In genomic region chr2:128269358-128270305, GRCh38 we compare ENCODE assay signal across 15 cellular contexts. TPM values are rescaled to one million over a fixed set of nuclear protein-coding genes. Genes with fewer than 3 reads are reported as not detected.
DNase-seq lines count a peak whose midpoint lies in the region; ATAC-seq and TF ChIP-seq lines count a peak whose summit lies in the region.
"Had no signal": no experiment of that assay in that cellular context is flagged by ENCODE, and none has a peak within 500 bp of the region (broad histone marks: within the 10 kb centered on the region; RNA-seq: fewer than 3 reads in every experiment).

No MANE protein-coding gene starts in this region.

- H3K36me3 ChIP-seq in body of pancreas (replicated peaks in 1 of 2; ENCODE audit: insufficient read depth in 1 of 2, low read depth in 2 of 2) (no peaks in the 10 kb centered on the region), upper lobe of right lung (no peaks in the 10 kb centered on the region)

- peak; percentile 10 for ATAC-seq in body of pancreas
- no peak for ATAC-seq in upper lobe of right lung
- no peak for ATAC-seq in HG03097 (IDR thresholded peaks at IDR 0.05; ENCODE audit: low FRiP score, unreplicated experiment)
- ATAC-seq: activated T-helper 17 cell treated with anti-CD3 and anti-CD28 coated beads, Interleukin-2, amount 50 U/mL, for 72 hours; PC-3 had no signal

- H3K4me1 ChIP-seq in body of pancreas (no peaks in the 10 kb centered on the region), upper lobe of right lung (no peaks in the 10 kb centered on the region)

- TF ChIP-seq CTCF in body of pancreas (IDR thresholded peaks at IDR 0.05), result no peak
- no peak for TF ChIP-seq CTCF in upper lobe of right lung (IDR thresholded peaks at IDR 0.05)
- no peak for TF ChIP-seq CTCF in foreskin fibroblast (IDR thresholded peaks at IDR 0.05; ENCODE audit: low read depth, low read length)

- intact Hi-C loops in body of pancreas (cut with DNase I), result no loop called here
- intact Hi-C loops in upper lobe of right lung (cut with DNase I), result no loop called here

- H3K9me3 ChIP-seq in body of pancreas, result no peaks in the 10 kb centered on the region
- no peaks in the 10 kb centered on the region for H3K9me3 ChIP-seq in upper lobe of right lung

- DNase-seq in activated effector memory CD4-positive, alpha-beta T cell treated with anti-CD3 and anti-CD28 coated beads, Interleukin-2, amount 50 U/mL, for 16 hours, result peak; percentile 58
- no peak for DNase-seq in activated effector memory CD4-positive, alpha-beta T cell treated with Interleukin-2 at 50 U/mL for 16 hours
- DNase-seq in body of pancreas, result peak in 1 of 4 donors; percentile 11
- peak; percentile 50 for DNase-seq in midbrain (lab: John Stamatoyannopoulos, UW)
- DNase-seq in upper lobe of right lung, result peak; percentile 61
- DNase-seq in SIG-M5 (lab: John Stamatoyannopoulos, UW), result no peak
- DNase-seq in foreskin fibroblast, result no peak
- DNase-seq: activated CD4-positive, alpha-beta T cell treated with anti-CD3 and anti-CD28 coated beads, Interleukin-2, amount 50 U/mL, for 48 hours; amniotic stem cell; foreskin melanocyte; NCI-H1930; NCI-H524 treated with DMSO at 0.1 percent for 48 hours; PC-3 had no signal

- WGBS in body of pancreas, 2 donors, result 91 to 92% methylated on average over 18 to 25 of the region's 29 CpGs

- TF ChIP-seq POLR2A in body of pancreas (IDR thresholded peaks at IDR 0.05), result no peak

- H3K27ac ChIP-seq in body of pancreas (no peak overlapping the region), upper lobe of right lung (no peak overlapping the region)

- H3K4me3 ChIP-seq in body of pancreas (no peak overlapping the region), upper lobe of right lung (no peak overlapping the region), foreskin fibroblast (ENCODE audit: low read depth in 1 of 2, low read length in 2 of 2) (no peak overlapping the region)

- no peaks in the 10 kb centered on the region for H3K27me3 ChIP-seq in body of pancreas
- no peaks in the 10 kb centered on the region for H3K27me3 ChIP-seq in upper lobe of right lung

RNA-seq across cellular contexts. Expression of gene HS6ST1, which starts 49.0 kb away (rescaled TPM):
- total RNA-seq in body of pancreas, result 10 to 100 TPM; 25.4 to 44.8 TPM
- 33.2 TPM for total RNA-seq in upper lobe of right lung

Comparison
In these comparisons a context has a peak if more than half of its experiments do, and no peak if none do; other contexts are left out.
1. DNase-seq: peak in activated effector memory CD4-positive, alpha-beta T cell treated with anti-CD3 and anti-CD28 coated beads, Interleukin-2, amount 50 U/mL, for 16 hours (single experiment), midbrain (single experiment) and upper lobe of right lung (single experiment); none in activated effector memory CD4-positive, alpha-beta T cell treated with Interleukin-2 at 50 U/mL for 16 hours (single experiment), SIG-M5 (single experiment) and foreskin fibroblast (0 of 2).